In the genomic region with DNA sequence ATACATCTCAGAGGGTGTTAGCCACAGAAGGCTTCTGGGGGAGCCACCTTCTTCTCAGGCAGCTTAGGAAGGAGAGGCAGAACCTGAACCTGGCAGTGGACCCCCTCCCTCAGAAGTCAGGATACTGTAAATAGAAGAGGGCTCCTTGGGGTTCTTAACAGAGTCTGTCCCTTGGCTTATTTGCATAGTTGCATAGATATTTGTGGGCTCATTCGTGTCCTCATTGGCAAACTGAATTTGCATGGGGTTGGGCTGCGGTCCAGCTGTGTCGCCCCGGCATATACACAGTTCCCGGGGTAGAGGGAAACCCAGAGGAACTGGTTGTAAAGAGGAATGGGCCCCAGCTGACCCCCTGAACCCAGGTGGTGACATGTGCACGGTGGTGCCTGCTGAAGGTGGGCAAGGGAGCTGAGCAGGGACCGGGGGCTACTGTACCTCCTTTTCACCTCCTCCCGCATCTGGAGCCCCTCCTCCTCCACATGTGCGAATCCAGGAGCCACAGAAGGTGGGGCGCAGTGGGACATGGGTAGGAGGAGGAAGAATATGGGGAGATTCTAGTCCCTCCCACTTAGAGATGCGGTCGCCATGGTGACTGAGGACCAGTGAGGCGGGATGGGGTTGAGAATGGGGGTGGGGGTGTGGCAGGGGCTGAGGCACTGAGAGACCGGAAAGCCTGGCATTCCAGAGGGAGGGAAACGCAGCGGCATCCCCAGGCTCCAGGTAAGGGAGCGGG, we compare ENCODE assay signal across 1 cellular context.
TF ChIP-seq lines count a peak whose summit lies in the region.

No MANE protein-coding gene starts in this region.

TF ChIP-seq in H1, 55 proteins besides CTCF, POLR2A, EP300 and RAD21 (continued from another document):
- TF ChIP-seq TEAD4 (IDR thresholded peaks at IDR 0.05; ENCODE audit: low read depth, low read length) (peak; percentile 95), NRF1 (IDR thresholded peaks at IDR 0.05; ENCODE audit: low read depth, low read length) (no peak), SP1 (IDR thresholded peaks at IDR 0.05; ENCODE audit: low read depth, low read length) (peak; percentile 63; the same call in 1 of the 2 replicates), SIN3A (conservative IDR thresholded peaks at IDR 0.05 in 1 of 2, IDR thresholded peaks at IDR 0.05 in 1 of 2; ENCODE audit: low read depth in 1 of 2, low read length in 2 of 2) (0 out of 4 replicates have a peak, but pooled peaks have one; percentile 49 to 75), CHD1 (IDR thresholded peaks at IDR 0.05; ENCODE audit: low read depth, low read length) (no peak), YY1 (IDR thresholded peaks at IDR 0.05; ENCODE audit: low read depth, low read length) (peak; percentile 66; the same call in 1 of the 2 replicates), BRCA1 (IDR thresholded peaks at IDR 0.05; ENCODE audit: low read depth, low read length) (no peak), CTBP2 (IDR thresholded peaks at IDR 0.05; ENCODE audit: borderline replicate concordance, insufficient read depth, insufficient read length, low read length) (peak; percentile 90), EGR1 (IDR thresholded peaks at IDR 0.05; ENCODE audit: borderline replicate concordance, low read depth, low read length) (no peak), CREB1 (IDR thresholded peaks at IDR 0.05) (peak; percentile 39; the same call in 1 of the 2 replicates), NANOG (IDR thresholded peaks at IDR 0.05; ENCODE audit: insufficient read depth, low read depth, low read length, poor library complexity, severe bottlenecking) (no peak), KDM1A (IDR thresholded peaks at IDR 0.05; ENCODE audit: borderline replicate concordance, low read length) (peak; percentile 67; the same call in 1 of the 2 replicates)
